10 cellular contexts compared by ENCODE assay signal in the genomic region with DNA sequence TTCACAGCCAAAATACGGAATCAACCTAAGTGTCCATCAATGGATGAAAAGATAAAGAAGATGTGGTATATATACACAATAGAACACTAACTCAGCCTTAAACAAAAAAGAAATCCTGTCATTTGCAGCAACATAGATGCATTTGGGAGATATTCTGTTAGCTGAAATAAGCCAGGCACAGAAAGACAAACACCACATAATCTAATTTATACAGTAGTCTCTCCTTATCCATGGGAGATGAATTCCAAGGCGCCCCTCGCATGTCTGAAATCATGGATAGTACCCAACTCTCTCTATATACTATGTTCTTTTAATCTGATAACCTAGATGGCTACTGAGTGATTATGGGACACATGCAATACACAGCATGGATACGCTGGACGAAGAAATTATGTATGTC.
"Had no signal": no experiment of that assay in that cellular context is flagged by ENCODE, and none has a peak within 500 bp of the region (broad histone marks: within the 10 kb centered on the region; RNA-seq: fewer than 3 reads in every experiment).

No MANE protein-coding gene starts in this region.

- FAIRE-seq: H1, H54, HepG2, K562 had no signal

- H3K4me3 Mint-ChIP-seq: GM23338, H9 had no signal

- DNase-seq: H9, HCEC 1CT, IMR-90, KG1 had no signal

- ATAC-seq: GM23338, HepG2, K562 had no signal

- H3K4me3 ChIP-seq: GM23338, K562 had no signal

- H3K27ac Mint-ChIP-seq: GM23338 had no signal

- H3K27ac ChIP-seq: HL-60 had no signal

- H3K9me3 Mint-ChIP-seq: GM23338, H9 had no signal
